8 cellular contexts compared by ENCODE assay signal in the genomic region with DNA sequence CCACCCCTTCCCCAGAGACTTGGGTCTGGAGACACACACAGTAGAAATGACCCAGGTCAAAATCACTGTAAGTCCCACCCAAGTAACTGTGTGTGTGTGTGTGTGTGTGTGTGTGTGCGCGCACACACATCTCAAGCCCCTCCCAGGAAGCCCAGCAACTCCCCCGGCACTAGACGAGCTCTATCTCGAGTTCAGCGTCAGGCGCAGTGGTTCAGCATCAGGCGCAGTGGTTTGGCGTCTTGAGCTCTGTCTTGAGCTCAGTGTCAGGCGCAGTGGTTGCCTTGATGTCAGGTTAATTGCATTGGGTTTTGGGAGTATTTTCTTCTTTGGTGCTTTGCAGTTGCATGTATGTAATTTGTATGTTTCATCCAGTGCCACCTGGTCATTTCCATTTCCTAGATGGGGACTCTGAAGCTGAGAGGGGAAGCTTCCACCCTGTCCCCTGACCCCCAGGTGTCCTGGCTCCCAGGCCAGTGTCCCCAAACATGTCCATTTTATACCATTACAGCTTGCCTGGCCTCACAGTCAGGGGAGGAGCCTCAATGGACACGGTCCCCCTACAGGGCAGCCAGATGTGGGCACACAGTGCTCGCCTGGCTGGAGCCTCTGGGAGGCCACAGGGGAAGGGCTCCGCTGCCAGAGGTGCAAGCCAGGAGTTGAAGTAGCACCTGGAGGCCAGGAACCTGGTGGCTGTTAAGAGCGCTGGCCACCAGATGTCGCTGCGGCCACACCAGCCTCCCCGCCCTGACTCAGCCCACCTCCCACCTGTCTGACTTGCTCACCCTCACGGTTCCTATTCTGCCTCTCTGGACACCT.
DNase-seq lines count a peak whose midpoint lies in the region; ATAC-seq and TF ChIP-seq lines count a peak whose summit lies in the region.

No MANE protein-coding gene starts in this region.

- H3K4me3 Mint-ChIP-seq in stimulated activated naive B cell treated with anti-CD40 and anti-IgM and Interleukin-4, amounts not matched to agents 10 μg/mL and 1 μg/mL and 100 μg/mL, for 72 hours: no peak overlapping the region

- no peaks in the 10 kb centered on the region for H3K4me1 ChIP-seq in mucosa of descending colon (ENCODE audit: low read depth)

- peak; percentile 18 for DNase-seq in NK-92 treated with Interleukin-12 subunit alpha and Interleukin-12 subunit beta, amount 100 ng/mL, for 24 hours (lab: John Stamatoyannopoulos, UW)
- DNase-seq in NK-92 (lab: John Stamatoyannopoulos, UW; ENCODE audit: unreplicated experiment) (no peak), NCI-H2107 (lab: John Stamatoyannopoulos, UW) (peak; percentile 20), mucosa of descending colon (peak in 2 of 3 donors; percentile 55 to 61)
- DNase-seq in activated CD4-positive, CD25-positive, alpha-beta regulatory T cell treated with anti-CD3 and anti-CD28 coated beads, Interleukin-2, amount 50 U/mL, for 16 hours (ENCODE audit: low read depth, low spot score): peak; percentile 11
- DNase-seq in central memory CD4-positive, alpha-beta T cell: peak; percentile 33
- peak; percentile 51 for DNase-seq in stimulated activated naive B cell treated with anti-CD40 and anti-IgM and Interleukin-4, amounts not matched to agents 10 μg/mL and 1 μg/mL and 100 μg/mL, for 72 hours

- no peaks in the 10 kb centered on the region for H3K9me3 Mint-ChIP-seq in stimulated activated naive B cell treated with anti-CD40 and anti-IgM and Interleukin-4, amounts not matched to agents 10 μg/mL and 1 μg/mL and 100 μg/mL, for 72 hours

- peak overlapping the region; percentile 47 for H3K27ac Mint-ChIP-seq in stimulated activated naive B cell treated with anti-CD40 and anti-IgM and Interleukin-4, amounts not matched to agents 10 μg/mL and 1 μg/mL and 100 μg/mL, for 72 hours

- no peaks in the 10 kb centered on the region for H3K36me3 Mint-ChIP-seq in stimulated activated naive B cell treated with anti-CD40 and anti-IgM and Interleukin-4, amounts not matched to agents 10 μg/mL and 1 μg/mL and 100 μg/mL, for 72 hours

- TF ChIP-seq CTCF in mucosa of descending colon (IDR thresholded peaks at IDR 0.05): peak; percentile 57

- peaks cover 0 to 1% of the 10 kb centered on the region in 2 donors for H3K4me1 Mint-ChIP-seq in stimulated activated naive B cell treated with anti-CD40 and anti-IgM and Interleukin-4, amounts not matched to agents 10 μg/mL and 1 μg/mL and 100 μg/mL, for 72 hours

- H3K36me3 ChIP-seq in mucosa of descending colon (ENCODE audit: low read depth): no peaks in the 10 kb centered on the region

- H3K9me3 ChIP-seq in mucosa of descending colon: no peaks in the 10 kb centered on the region

- H3K27me3 Mint-ChIP-seq in stimulated activated naive B cell treated with anti-CD40 and anti-IgM and Interleukin-4, amounts not matched to agents 10 μg/mL and 1 μg/mL and 100 μg/mL, for 72 hours: no peaks in the 10 kb centered on the region

- ATAC-seq in mucosa of descending colon (peak; percentile 68), GM21423 (IDR thresholded peaks at IDR 0.05; ENCODE audit: unreplicated experiment) (no peak)
- ATAC-seq in stimulated activated naive B cell treated with anti-CD40 and anti-IgM and Interleukin-4, amounts not matched to agents 10 μg/mL and 1 μg/mL and 100 μg/mL, for 72 hours (replicated peaks): peak; percentile 85 to 90

- intact Hi-C loops in mucosa of descending colon (cut with DNase I, micrococcal nuclease): loop anchor here in 1 of 2 donors (10.0 kb wide), 1 partner anchor 947 kb away; no protein-coding TSS in a partner anchor

- no peak overlapping the region for H3K4me3 ChIP-seq in mucosa of descending colon
